ENCODE assay signal across 10 cellular contexts in the genomic region with DNA sequence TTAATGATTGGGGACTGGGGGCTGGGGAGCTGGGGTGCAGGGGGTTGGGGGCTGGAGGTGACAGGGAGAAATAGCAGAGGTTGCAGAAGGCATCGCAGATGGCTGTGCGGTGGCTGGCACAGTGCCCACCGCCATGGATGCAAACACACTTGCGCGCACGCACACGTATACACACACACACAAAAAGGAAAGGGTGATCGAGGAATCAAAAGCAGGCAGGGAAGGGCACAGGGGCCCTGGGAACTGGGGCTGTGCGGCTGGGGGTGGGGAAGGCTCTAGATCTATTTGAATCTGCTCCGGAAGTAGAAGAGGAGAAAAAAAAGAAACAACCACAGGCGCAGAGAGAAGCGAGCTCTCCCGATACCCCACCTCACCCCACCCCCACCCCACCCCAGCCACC. TPM values are rescaled to one million over a fixed set of nuclear protein-coding genes. Genes with fewer than 3 reads are reported as not detected.
DNase-seq lines count a peak whose midpoint lies in the region; ATAC-seq lines count a peak whose summit lies in the region.
"Had no signal": no experiment of that assay in that cellular context is flagged by ENCODE, and none has a peak within 500 bp of the region (broad histone marks: within the 10 kb centered on the region; RNA-seq: fewer than 3 reads in every experiment).

No MANE protein-coding gene starts in this region.

- peak overlapping the region; percentile 59 for H3K4me3 Mint-ChIP-seq in activated CD4-positive, alpha-beta T cell treated with anti-CD3 and anti-CD28 coated beads for 36 hours
- peak overlapping the region; percentile 79 for H3K4me3 Mint-ChIP-seq in activated naive CD8-positive, alpha-beta T cell treated with anti-CD3 and anti-CD28 coated beads, Interleukin-2, amount 10 ng/mL, durations not matched to agents 7 days and 5 days

- no peaks in the 10 kb centered on the region for H3K36me3 Mint-ChIP-seq in activated CD4-positive, alpha-beta T cell treated with anti-CD3 and anti-CD28 coated beads for 36 hours (ENCODE audit: low read depth)
- H3K36me3 Mint-ChIP-seq in activated naive CD8-positive, alpha-beta T cell treated with anti-CD3 and anti-CD28 coated beads, Interleukin-2, amount 10 ng/mL, durations not matched to agents 7 days and 5 days, result peaks cover 1% of the 10 kb centered on the region

- peak; percentile 44 for ATAC-seq in activated CD4-positive, alpha-beta T cell treated with anti-CD3 and anti-CD28 coated beads for 36 hours
- ATAC-seq in activated naive CD8-positive, alpha-beta T cell treated with anti-CD3 and anti-CD28 coated beads, Interleukin-2, amount 10 ng/mL, durations not matched to agents 7 days and 5 days (ENCODE audit: low read depth), result peak; percentile 62
- ATAC-seq in stimulated activated naive CD8-positive, alpha-beta T cell treated with anti-CD3 and anti-CD28 coated beads, Interleukin-15, Interleukin-2, amounts not matched to agents 100 U/mL and 50 U/mL, for 24 hours, result no peak
- no peak for ATAC-seq in HG03378 (IDR thresholded peaks at IDR 0.05; ENCODE audit: unreplicated experiment)
- ATAC-seq: gastrocnemius medialis had no signal

- peak overlapping the region; percentile 77 for H3K27ac Mint-ChIP-seq in activated CD4-positive, alpha-beta T cell treated with anti-CD3 and anti-CD28 coated beads for 36 hours
- peak overlapping the region; percentile 83 for H3K27ac Mint-ChIP-seq in activated naive CD8-positive, alpha-beta T cell treated with anti-CD3 and anti-CD28 coated beads, Interleukin-2, amount 10 ng/mL, durations not matched to agents 7 days and 5 days

- intact Hi-C loops in activated CD4-positive, alpha-beta T cell treated with anti-CD3 and anti-CD28 coated beads for 36 hours (cut with DNase I, micrococcal nuclease), result no loop called here

- H3K9me3 Mint-ChIP-seq in activated CD4-positive, alpha-beta T cell treated with anti-CD3 and anti-CD28 coated beads for 36 hours (ENCODE audit: low read depth), result no peaks in the 10 kb centered on the region
- H3K9me3 Mint-ChIP-seq in activated naive CD8-positive, alpha-beta T cell treated with anti-CD3 and anti-CD28 coated beads, Interleukin-2, amount 10 ng/mL, durations not matched to agents 7 days and 5 days, result no peaks in the 10 kb centered on the region

- POLR2A ChIA-PET in activated CD4-positive, alpha-beta T cell treated with anti-CD3 and anti-CD28 coated beads for 36 hours (lab: Charles Lee), result no interaction called here
- POLR2A ChIA-PET in activated naive CD8-positive, alpha-beta T cell treated with anti-CD3 and anti-CD28 coated beads, Interleukin-2, amount 10 ng/mL, durations not matched to agents 7 days and 5 days (lab: Charles Lee), result interaction anchor here (1.1 kb wide), 1 partner anchor 191 kb away, joined by 3 read pairs; the partner anchor contains the start of gene PABPN1

- DNase-seq in activated CD4-positive, alpha-beta T cell treated with anti-CD3 and anti-CD28 coated beads for 36 hours, result peak; percentile 44
- no peak for DNase-seq in activated CD4-positive, alpha-beta T cell treated with anti-CD3 and anti-CD28 coated beads for 1 hour
- peak; percentile 13 for DNase-seq in NCI-H345 treated with DMSO at 0.1 percent for 48 hours (lab: John Stamatoyannopoulos, UW; ENCODE audit: unreplicated experiment)
- DNase-seq in activated naive CD8-positive, alpha-beta T cell treated with anti-CD3 and anti-CD28 coated beads, Interleukin-2, amount 10 ng/mL, durations not matched to agents 7 days and 5 days, result no peak
- DNase-seq in stimulated activated naive CD8-positive, alpha-beta T cell treated with anti-CD3 and anti-CD28 coated beads, Interleukin-15, Interleukin-2, amounts not matched to agents 100 U/mL and 50 U/mL, for 24 hours, result peak; percentile 9
- DNase-seq in H4 (ENCODE audit: low spot score), result no peak
- DNase-seq in iPS-NIHi11 (ENCODE audit: low spot score), result no peak
- DNase-seq: gastrocnemius medialis, Karpas-422 had no signal

- peaks cover 8% of the 10 kb centered on the region for H3K4me1 Mint-ChIP-seq in activated CD4-positive, alpha-beta T cell treated with anti-CD3 and anti-CD28 coated beads for 36 hours
- H3K4me1 Mint-ChIP-seq in activated naive CD8-positive, alpha-beta T cell treated with anti-CD3 and anti-CD28 coated beads, Interleukin-2, amount 10 ng/mL, durations not matched to agents 7 days and 5 days, result peaks cover 8% of the 10 kb centered on the region

- CTCF ChIA-PET in activated CD4-positive, alpha-beta T cell treated with anti-CD3 and anti-CD28 coated beads for 36 hours (lab: Charles Lee), result interaction anchor here (0.5 to 0.6 kb wide), 2 partner anchors 18 to 619 kb away, joined by 3 read pairs; no protein-coding TSS in a partner anchor

- no peaks in the 10 kb centered on the region for H3K27me3 Mint-ChIP-seq in activated CD4-positive, alpha-beta T cell treated with anti-CD3 and anti-CD28 coated beads for 36 hours
- no peaks in the 10 kb centered on the region for H3K27me3 Mint-ChIP-seq in activated naive CD8-positive, alpha-beta T cell treated with anti-CD3 and anti-CD28 coated beads, Interleukin-2, amount 10 ng/mL, durations not matched to agents 7 days and 5 days

RNA-seq across cellular contexts. Expression of gene ZFHX2, which starts 39.4 kb away (rescaled TPM):
- 1 to 10 TPM; 1.0 to 1.3 TPM for total RNA-seq in activated CD4-positive, alpha-beta T cell treated with anti-CD3 and anti-CD28 coated beads for 36 hours
- 1 to 10 TPM in 1 of 2 experiments, under 1 TPM in 1; 0.75 to 1.4 TPM for total RNA-seq in activated naive CD8-positive, alpha-beta T cell treated with anti-CD3 and anti-CD28 coated beads, Interleukin-2, amount 10 ng/mL, durations not matched to agents 7 days and 5 days
- total RNA-seq in H4 (2014; rRNA removed; shearing (Covaris generic)), result 0.02 and 0.10 TPM in 2 replicates

RNA-seq across cellular contexts. Expression of gene NGDN, which starts 42.7 kb away (rescaled TPM):
- total RNA-seq in activated CD4-positive, alpha-beta T cell treated with anti-CD3 and anti-CD28 coated beads for 36 hours, result 10 to 100 TPM; 53.0 to 57.8 TPM
- total RNA-seq in activated naive CD8-positive, alpha-beta T cell treated with anti-CD3 and anti-CD28 coated beads, Interleukin-2, amount 10 ng/mL, durations not matched to agents 7 days and 5 days, result 10 to 100 TPM; 48.0 to 50.8 TPM
- 65.3 and 80.2 TPM in 2 replicates for total RNA-seq in H4 (2014; rRNA removed; shearing (Covaris generic))

RNA-seq across cellular contexts. Expression of gene THTPA, which starts 43.9 kb away (rescaled TPM):
- total RNA-seq in activated CD4-positive, alpha-beta T cell treated with anti-CD3 and anti-CD28 coated beads for 36 hours, result 1 to 10 TPM; 8.3 to 8.5 TPM
- total RNA-seq in activated naive CD8-positive, alpha-beta T cell treated with anti-CD3 and anti-CD28 coated beads, Interleukin-2, amount 10 ng/mL, durations not matched to agents 7 days and 5 days, result 10 to 100 TPM; 14.2 to 19.2 TPM
- 4.0 and 11.8 TPM in 2 replicates for total RNA-seq in H4 (2014; rRNA removed; shearing (Covaris generic))

RNA-seq across cellular contexts. Expression of gene AP1G2, which starts 55.4 kb away (rescaled TPM):
- 100 to 1,000 TPM; 162 to 166 TPM for total RNA-seq in activated CD4-positive, alpha-beta T cell treated with anti-CD3 and anti-CD28 coated beads for 36 hours
- 100 to 1,000 TPM; 335 to 389 TPM for total RNA-seq in activated naive CD8-positive, alpha-beta T cell treated with anti-CD3 and anti-CD28 coated beads, Interleukin-2, amount 10 ng/mL, durations not matched to agents 7 days and 5 days
- 0.06 and 0.43 TPM in 2 replicates for total RNA-seq in H4 (2014; rRNA removed; shearing (Covaris generic))

Comparison
In these comparisons a context has a peak if more than half of its experiments do, and no peak if none do; other contexts are left out.
1. DNase-seq: peak in activated CD4-positive, alpha-beta T cell treated with anti-CD3 and anti-CD28 coated beads for 36 hours (single experiment), NCI-H345 treated with DMSO at 0.1 percent for 48 hours (single experiment) and stimulated activated naive CD8-positive, alpha-beta T cell treated with anti-CD3 and anti-CD28 coated beads, Interleukin-15, Interleukin-2, amounts not matched to agents 100 U/mL and 50 U/mL, for 24 hours (single experiment); none in activated CD4-positive, alpha-beta T cell treated with anti-CD3 and anti-CD28 coated beads for 1 hour (single experiment), activated naive CD8-positive, alpha-beta T cell treated with anti-CD3 and anti-CD28 coated beads, Interleukin-2, amount 10 ng/mL, durations not matched to agents 7 days and 5 days (single experiment), H4 (single experiment) and iPS-NIHi11 (single experiment).
2. ATAC-seq: peak in activated CD4-positive, alpha-beta T cell treated with anti-CD3 and anti-CD28 coated beads for 36 hours (single experiment) and activated naive CD8-positive, alpha-beta T cell treated with anti-CD3 and anti-CD28 coated beads, Interleukin-2, amount 10 ng/mL, durations not matched to agents 7 days and 5 days (single experiment); none in stimulated activated naive CD8-positive, alpha-beta T cell treated with anti-CD3 and anti-CD28 coated beads, Interleukin-15, Interleukin-2, amounts not matched to agents 100 U/mL and 50 U/mL, for 24 hours (single experiment) and HG03378 (single experiment).